ENCODE assay signal across 8 cellular contexts in the genomic region with DNA sequence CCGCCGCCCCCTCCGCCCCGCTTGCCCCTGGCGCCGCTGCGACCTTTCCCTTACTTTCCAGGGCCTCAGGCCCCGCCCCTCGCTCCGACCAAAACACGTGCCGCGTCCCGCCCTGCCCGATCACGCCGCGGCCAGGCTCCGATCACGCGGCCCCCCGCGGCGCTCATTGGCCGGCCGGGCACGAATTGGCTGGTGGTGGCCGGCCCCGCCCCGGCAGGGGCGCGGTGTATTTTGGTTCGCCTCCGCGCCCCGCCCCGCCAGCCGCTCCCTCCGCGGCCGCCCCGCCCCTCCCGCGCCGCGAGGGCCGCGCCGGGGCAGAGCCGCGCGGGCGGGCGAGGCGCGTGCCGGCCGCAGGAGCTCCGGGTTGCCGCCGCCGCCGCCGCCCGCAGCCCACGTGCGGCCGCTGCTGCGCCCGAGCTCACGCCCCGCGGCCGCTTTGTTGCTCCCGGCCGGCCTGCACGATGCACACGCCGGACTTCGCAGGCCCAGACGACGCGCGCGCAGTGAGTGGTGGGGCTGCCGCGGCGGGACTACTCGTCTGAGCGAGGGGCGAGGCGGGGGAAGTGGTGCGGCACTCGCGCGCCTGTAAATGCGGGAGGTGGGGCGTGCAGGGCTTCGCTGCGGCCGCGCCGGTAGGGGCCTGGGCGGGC. TPM values are rescaled to one million over a fixed set of nuclear protein-coding genes. Genes with fewer than 3 reads are reported as not detected.
DNase-seq lines count a peak whose midpoint lies in the region; ATAC-seq and TF ChIP-seq lines count a peak whose summit lies in the region.

A gene (plus strand): TSS at position 295 of the 650 bp plus-strand sequence. CDS start 167 bp downstream, at position 462.

- peak within 1 kb of the TSS; percentile 33 for H3K4me3 ChIP-seq in HL-60 (replicated peaks; ENCODE audit: insufficient read depth, low read length)
- H3K4me3 ChIP-seq in NT2/D1 (ENCODE audit: insufficient read length, low read depth) = peak within 1 kb of the TSS; percentile 43
- H3K4me3 ChIP-seq in epithelial cell of esophagus (ENCODE audit: low read length) = peak within 1 kb of the TSS; percentile 58
- H3K4me3 ChIP-seq in mononuclear cell (ENCODE audit: low read length) = peak within 1 kb of the TSS; percentile 39

- peaks cover 3% of the 10 kb centered on the region for H3K27me3 ChIP-seq in HL-60 (ENCODE audit: insufficient read depth, poor library complexity, severe bottlenecking)
- no peaks in the 10 kb centered on the region for H3K27me3 ChIP-seq in NT2/D1 (ENCODE audit: insufficient read depth, insufficient read length)
- no peaks in the 10 kb centered on the region for H3K27me3 ChIP-seq in mononuclear cell (ENCODE audit: insufficient read depth, low read length)

- TF ChIP-seq CTCF in HL-60 (IDR thresholded peaks at IDR 0.05; ENCODE audit: insufficient read depth, low read length) = no peak
- TF ChIP-seq CTCF in epithelial cell of esophagus (IDR thresholded peaks at IDR 0.05; ENCODE audit: insufficient read depth, low read depth, low read length, missing control alignments) = no peak

- no peaks in the 10 kb centered on the region; the same call in 1 of the 2 replicates for H3K9me3 ChIP-seq in NT2/D1 (ENCODE audit: insufficient read depth, low read length)
- no peaks in the 10 kb centered on the region for H3K9me3 ChIP-seq in mononuclear cell (ENCODE audit: low read depth, low read length)

- peak in 12 of 14 donors; percentile 28 to 84 (median 64) for DNase-seq in C1 segment of cervical spinal cord (lab: John Stamatoyannopoulos, UW)
- DNase-seq in HL-60 (ENCODE audit: low read depth in 1 of 2, low spot score in 1 of 2) = peak; percentile 44 to 51
- peak; percentile 81 for DNase-seq in NT2/D1 (ENCODE audit: low read depth, low spot score)
- peak; percentile 77 for DNase-seq in activated T-cell treated with anti-CD3 and anti-CD28 coated beads for 4 hours
- peak; percentile 90 for DNase-seq in epithelial cell of esophagus (ENCODE audit: low read depth)
- peak; percentile 54 to 60 for DNase-seq in stimulated activated CD8-positive, alpha-beta memory T cell treated with anti-CD3 and anti-CD28 coated beads, Interleukin-15, amount 100 ng/mL, for 48 hours (ENCODE audit: low read depth in 2 of 2)

- no peak within 1 kb of the TSS for H3K27ac ChIP-seq in HL-60 (replicated peaks)

- peaks cover 15% of the 10 kb centered on the region for H3K36me3 ChIP-seq in NT2/D1 (ENCODE audit: insufficient read depth, insufficient read length, low read length)

- H3K4me1 ChIP-seq in NT2/D1 (ENCODE audit: insufficient read depth, insufficient read length) (peaks cover 7% of the 10 kb centered on the region), mononuclear cell (ENCODE audit: insufficient read depth, low read length) (peaks cover 19% of the 10 kb centered on the region)

- peak within 1 kb of the TSS; percentile 72 for H3K9ac ChIP-seq in NT2/D1 (ENCODE audit: insufficient read length, low read depth)

- peak; percentile 76 for ATAC-seq in GM19463 (IDR thresholded peaks at IDR 0.05; ENCODE audit: unreplicated experiment)

RNA-seq across cellular contexts. Expression of the gene that starts here (rescaled TPM):
- 37.7 TPM for total RNA-seq in mononuclear cell
